1 cellular context compared by ENCODE assay signal in genomic region chr1:203126866-203127671, GRCh38.
TF ChIP-seq lines count a peak whose summit lies in the region.

No MANE protein-coding gene starts in this region.

TF ChIP-seq in IMR-90, 13 proteins besides CTCF, POLR2A, EP300 and RAD21 (continued from another document):
- TF ChIP-seq FOS (IDR thresholded peaks at IDR 0.05; ENCODE audit: low read depth, low read length) (no peak), MXI1 (IDR thresholded peaks at IDR 0.05; ENCODE audit: borderline replicate concordance, low read depth, low read length) (no peak), SMC3 (IDR thresholded peaks at IDR 0.05; ENCODE audit: low read depth, low read length) (no peak), MAZ (IDR thresholded peaks at IDR 0.05; ENCODE audit: borderline replicate concordance, low read depth, low read length) (no peak), NFE2L2 (IDR thresholded peaks at IDR 0.05; ENCODE audit: low read depth, low read length) (no peak), CEBPB (IDR thresholded peaks at IDR 0.05; ENCODE audit: low read depth, low read length) (no peak), BHLHE40 (IDR thresholded peaks at IDR 0.05; ENCODE audit: low read depth, low read length) (no peak), MAFK (IDR thresholded peaks at IDR 0.05; ENCODE audit: low read depth, low read length) (no peak), CHD1 (IDR thresholded peaks at IDR 0.05; ENCODE audit: low read depth, low read length) (no peak)
- TF ChIP-seq, protein P1, sequence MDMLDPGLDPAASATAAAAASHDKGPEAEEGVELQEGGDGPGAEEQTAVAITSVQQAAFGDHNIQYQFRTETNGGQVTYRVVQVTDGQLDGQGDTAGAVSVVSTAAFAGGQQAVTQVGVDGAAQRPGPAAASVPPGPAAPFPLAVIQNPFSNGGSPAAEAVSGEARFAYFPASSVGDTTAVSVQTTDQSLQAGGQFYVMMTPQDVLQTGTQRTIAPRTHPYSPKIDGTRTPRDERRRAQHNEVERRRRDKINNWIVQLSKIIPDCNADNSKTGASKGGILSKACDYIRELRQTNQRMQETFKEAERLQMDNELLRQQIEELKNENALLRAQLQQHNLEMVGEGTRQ (IDR thresholded peaks at IDR 0.05; ENCODE audit: low read depth, low read length): no peak
